ENCODE assay signal across 19 cellular contexts in the genomic region with DNA sequence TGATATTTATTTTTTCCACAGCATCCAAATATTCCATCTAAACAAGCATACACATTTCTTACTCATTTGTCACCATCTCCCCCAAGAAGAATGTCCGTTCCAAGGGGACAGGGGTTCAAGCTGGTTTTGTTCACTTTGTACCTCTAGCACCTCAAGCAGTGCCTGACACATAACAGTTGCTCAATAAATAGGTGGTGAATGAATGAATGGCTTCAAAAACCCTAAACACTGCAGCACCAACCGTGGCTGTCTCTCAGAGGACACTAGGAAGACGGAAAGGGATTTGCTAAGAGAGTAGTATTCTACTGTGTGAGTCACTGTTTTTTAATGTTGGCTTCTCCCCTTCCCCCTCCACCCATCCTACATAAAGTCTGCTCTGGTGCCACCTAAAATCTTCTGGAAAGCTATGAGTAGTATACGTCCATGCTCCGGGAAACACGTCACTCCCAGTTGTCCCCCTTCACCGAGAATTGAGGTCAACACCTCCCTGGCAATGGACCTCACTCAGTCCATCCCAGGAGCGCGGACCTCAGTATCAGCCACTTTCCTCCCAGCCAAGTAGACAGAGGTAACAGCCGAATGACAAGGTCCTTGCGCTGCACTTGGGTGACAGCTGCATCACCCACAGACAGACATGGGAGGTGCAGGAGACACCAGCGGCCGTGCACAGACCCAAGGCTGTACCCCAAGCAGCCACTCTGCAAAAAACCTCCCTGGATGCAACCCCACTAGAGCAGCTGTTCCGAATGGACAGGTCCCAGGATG.
DNase-seq lines count a peak whose midpoint lies in the region; ATAC-seq and TF ChIP-seq lines count a peak whose summit lies in the region.
"Had no signal": no experiment of that assay in that cellular context is flagged by ENCODE, and none has a peak within 500 bp of the region (broad histone marks: within the 10 kb centered on the region; RNA-seq: fewer than 3 reads in every experiment).

No MANE protein-coding gene starts in this region.

- no peaks in the 10 kb centered on the region for H3K27me3 Mint-ChIP-seq in activated T-cell treated with anti-CD3 and anti-CD28 coated beads, Interleukin-2, amount 50 U/mL, for 24 hours
- no peaks in the 10 kb centered on the region for H3K27me3 Mint-ChIP-seq in activated T-helper 17 cell treated with anti-CD3 and anti-CD28 coated beads, Interleukin-2, amount 50 U/mL, for 72 hours

- H3K27me3 ChIP-seq in layer of hippocampus (ENCODE audit: control insufficient read depth, insufficient read depth, low read length) (no peaks in the 10 kb centered on the region), thoracic aorta (replicated peaks; ENCODE audit: insufficient read depth) (no peaks in the 10 kb centered on the region)
- H3K27me3 ChIP-seq: esophagus muscularis mucosa, thyroid gland had no signal

- no peaks in the 10 kb centered on the region for H3K9me3 Mint-ChIP-seq in activated T-cell treated with anti-CD3 and anti-CD28 coated beads, Interleukin-2, amount 50 U/mL, for 24 hours
- H3K9me3 Mint-ChIP-seq in activated T-helper 17 cell treated with anti-CD3 and anti-CD28 coated beads, Interleukin-2, amount 50 U/mL, for 72 hours: no peaks in the 10 kb centered on the region

- peaks cover 59 to 81% of the 10 kb centered on the region in 2 donors for H3K4me1 ChIP-seq in thoracic aorta (ENCODE audit: control insufficient read depth in 1 of 2, low read depth in 2 of 2)

- H3K4me1 Mint-ChIP-seq in activated T-cell treated with anti-CD3 and anti-CD28 coated beads, Interleukin-2, amount 50 U/mL, for 24 hours (ENCODE audit: low read depth): peaks cover 86% of the 10 kb centered on the region
- peaks cover 57% of the 10 kb centered on the region for H3K4me1 Mint-ChIP-seq in activated T-helper 17 cell treated with anti-CD3 and anti-CD28 coated beads, Interleukin-2, amount 50 U/mL, for 72 hours

- ATAC-seq in activated T-helper 17 cell treated with anti-CD3 and anti-CD28 coated beads, Interleukin-2, amount 50 U/mL, for 72 hours (replicated peaks): no peak
- ATAC-seq in thoracic aorta (ENCODE audit: insufficient number of reproducible peaks, low FRiP score, low read depth): no peak
- ATAC-seq in GM19351 (IDR thresholded peaks at IDR 0.05; ENCODE audit: unreplicated experiment): no peak
- no peak for ATAC-seq in left colon
- ATAC-seq: left ventricle myocardium superior, Panc1 had no signal

- peaks cover 61% of the 10 kb centered on the region for H3K36me3 Mint-ChIP-seq in activated T-cell treated with anti-CD3 and anti-CD28 coated beads, Interleukin-2, amount 50 U/mL, for 24 hours (ENCODE audit: low read depth)
- H3K36me3 Mint-ChIP-seq in activated T-helper 17 cell treated with anti-CD3 and anti-CD28 coated beads, Interleukin-2, amount 50 U/mL, for 72 hours (ENCODE audit: low read depth): peaks cover 84% of the 10 kb centered on the region

- TF ChIP-seq CTCF in thoracic aorta (IDR thresholded peaks at IDR 0.05): no peak

- intact Hi-C loops in left colon (cut with DNase I, micrococcal nuclease): no loop called here

- no peak overlapping the region for H3K4me3 ChIP-seq in thoracic aorta
- H3K4me3 ChIP-seq: esophagus muscularis mucosa, smooth muscle cell, thyroid gland had no signal

- H3K36me3 ChIP-seq in thoracic aorta: no peaks in the 10 kb centered on the region
- H3K36me3 ChIP-seq: thyroid gland had no signal

- H3K4me3 Mint-ChIP-seq in activated T-cell treated with anti-CD3 and anti-CD28 coated beads, Interleukin-2, amount 50 U/mL, for 24 hours: no peak overlapping the region
- H3K4me3 Mint-ChIP-seq in activated T-helper 17 cell treated with anti-CD3 and anti-CD28 coated beads, Interleukin-2, amount 50 U/mL, for 72 hours: peak overlapping the region; percentile 91

- H3K27ac ChIP-seq in layer of hippocampus (ENCODE audit: low read depth, low read length): peak overlapping the region; percentile 98
- peak overlapping the region; percentile 99 to 100 for H3K27ac ChIP-seq in thoracic aorta
- H3K27ac ChIP-seq: thyroid gland had no signal

- DNase-seq in activated T-cell treated with anti-CD3 and anti-CD28 coated beads, Interleukin-2, amount 50 U/mL, for 24 hours: no peak
- DNase-seq in activated T-cell treated with anti-CD3 and anti-CD28 coated beads, Interleukin-2, amount 50 U/mL, for 48 hours: no peak
- no peak for DNase-seq in thoracic aorta (ENCODE audit: low spot score)
- DNase-seq in NOMO-1 (lab: John Stamatoyannopoulos, UW; ENCODE audit: unreplicated experiment in 2 of 2): no peak
- no peak for DNase-seq in left colon
- DNase-seq: ACHN; activated CD4-positive, alpha-beta T cell treated with anti-CD3 and anti-CD28 coated beads for 1 hour; activated gamma-delta T cell treated with Interleukin-2 at 50 U/mL for 16 hours; DMS153; left ventricle myocardium superior; NCI-H1092 treated with DMSO at 0.1 percent for 48 hours; NCI-H446; thyroid gland had no signal

- peak overlapping the region; percentile 92 for H3K27ac Mint-ChIP-seq in activated T-cell treated with anti-CD3 and anti-CD28 coated beads, Interleukin-2, amount 50 U/mL, for 24 hours
- peak overlapping the region; percentile 74 for H3K27ac Mint-ChIP-seq in activated T-helper 17 cell treated with anti-CD3 and anti-CD28 coated beads, Interleukin-2, amount 50 U/mL, for 72 hours

- no peaks in the 10 kb centered on the region for H3K9me3 ChIP-seq in thoracic aorta
- H3K9me3 ChIP-seq: thyroid gland had no signal
